Comparison of ENCODE assay signal across 11 cellular contexts in the genomic region with DNA sequence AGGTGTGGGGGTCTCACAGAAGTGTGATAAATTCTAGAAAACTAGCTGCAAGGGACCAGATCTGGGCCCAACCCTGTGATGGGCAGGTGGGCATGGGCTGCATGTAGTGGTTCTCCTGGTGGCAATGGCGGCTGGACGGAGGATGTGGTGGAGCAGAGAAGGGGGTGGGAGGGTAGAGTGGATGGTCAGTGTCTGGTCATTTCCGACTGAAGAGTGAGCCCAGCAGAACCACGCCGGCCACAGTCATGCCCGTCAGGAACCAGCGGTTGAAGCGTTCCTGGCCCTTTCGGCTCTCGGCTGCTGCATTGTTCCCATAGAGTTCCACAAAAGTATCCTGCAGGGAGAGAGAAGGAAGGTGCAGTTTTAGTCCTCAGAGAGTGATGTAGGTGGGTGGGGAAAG. TPM values are rescaled to one million over a fixed set of nuclear protein-coding genes. Genes with fewer than 3 reads are reported as not detected.
DNase-seq lines count a peak whose midpoint lies in the region; ATAC-seq, FAIRE-seq and TF ChIP-seq lines count a peak whose summit lies in the region.
"Had no signal": no experiment of that assay in that cellular context is flagged by ENCODE, and none has a peak within 500 bp of the region (broad histone marks: within the 10 kb centered on the region; RNA-seq: fewer than 3 reads in every experiment).

No MANE protein-coding gene starts in this region.

- H2AFZ ChIP-seq in OCI-LY1 (ENCODE audit: low read length) (no peak overlapping the region), PC-3 (ENCODE audit: low read length) (no peak overlapping the region)

- H3F3A ChIP-seq in OCI-LY1 (ENCODE audit: insufficient read depth, low read length) = no peaks in the 10 kb centered on the region
- H3F3A ChIP-seq in PC-3 (ENCODE audit: low read length, unreplicated experiment) = no peaks in the 10 kb centered on the region

- peak overlapping the region; percentile 81 for H3K27ac ChIP-seq in C4-2B
- peak overlapping the region; percentile 70 for H3K27ac ChIP-seq in OCI-LY1 (ENCODE audit: low read depth, low read length, poor library complexity, severe bottlenecking)
- H3K27ac ChIP-seq in pancreas = peak overlapping the region in 3 of 4 donors; percentile 18 to 77 (median 28)
- H3K27ac ChIP-seq in PC-3 (ENCODE audit: low read length) = no peak overlapping the region

- peak overlapping the region; percentile 46 for H3K27ac Mint-ChIP-seq in chondrocyte (ENCODE audit: unreplicated experiment)

- no peak overlapping the region for H3K4me3 Mint-ChIP-seq in chondrocyte (ENCODE audit: unreplicated experiment)

- H3K4me3 ChIP-seq in OCI-LY1 (ENCODE audit: low read depth, low read length, poor library complexity, severe bottlenecking) (no peak overlapping the region), pancreas (no peak overlapping the region), PC-3 (ENCODE audit: low read length) (no peak overlapping the region)
- H3K4me3 ChIP-seq: GM12878 had no signal

- H3K36me3 Mint-ChIP-seq in chondrocyte (ENCODE audit: low read depth) = peaks cover 29% of the 10 kb centered on the region

- H3K4me1 Mint-ChIP-seq in chondrocyte (ENCODE audit: low read depth) = peaks cover 48% of the 10 kb centered on the region

- H3K4me1 ChIP-seq in OCI-LY1 (ENCODE audit: insufficient read depth, low read length, severe bottlenecking) = peaks cover 46% of the 10 kb centered on the region
- peaks cover 37 to 40% (median 38%) of the 10 kb centered on the region in 3 donors for H3K4me1 ChIP-seq in pancreas
- peaks cover 38% of the 10 kb centered on the region for H3K4me1 ChIP-seq in PC-3 (ENCODE audit: insufficient read depth, low read length)

- POLR2A ChIA-PET in PC-3 (lab: Charles Lee; ENCODE audit: unreplicated experiment) = interaction anchor here (0.6 kb wide), 1 partner anchor 23 kb away, joined by 3 read pairs; no protein-coding TSS in a partner anchor

- H3K27me3 ChIP-seq in OCI-LY1 (ENCODE audit: insufficient read depth, low read length) (no peaks in the 10 kb centered on the region), pancreas (no peaks in the 10 kb centered on the region), PC-3 (ENCODE audit: low read length) (no peaks in the 10 kb centered on the region)

- FAIRE-seq in pancreas (lab: Jason Lieb, UNC) = no peak
- FAIRE-seq: GM12878, RCC 7860 had no signal

- no TSS peak for BruUV-seq in PC-3 (replicated peaks; lab: Mats Ljungman, UMichigan)

- no peaks in the 10 kb centered on the region for H3K9me3 Mint-ChIP-seq in chondrocyte (ENCODE audit: low read depth)

- DNase-seq in chondrocyte (ENCODE audit: low spot score) (no peak), pancreas (no peak), NCI-H1105 treated with DMSO at 0.1 percent for 48 hours (lab: John Stamatoyannopoulos, UW) (no peak), Kasumi-1 (lab: John Stamatoyannopoulos, UW) (no peak), PC-3 (no peak)

- H3K36me3 ChIP-seq in OCI-LY1 (ENCODE audit: insufficient read depth, low read length) = peaks cover 35% of the 10 kb centered on the region; the same call in 1 of the 2 replicates
- peaks cover 0 to 5% (median 0%) of the 10 kb centered on the region in 3 donors for H3K36me3 ChIP-seq in pancreas
- peaks cover 50% of the 10 kb centered on the region for H3K36me3 ChIP-seq in PC-3 (ENCODE audit: low read depth, low read length)

- 95 to 96% methylated on average over 10 of the region's 10 CpGs for WGBS in pancreas, 2 donors

- H3K4me2 ChIP-seq in OCI-LY1 (ENCODE audit: low read length) (no peak overlapping the region), PC-3 (ENCODE audit: low read length) (no peak overlapping the region)

- H4K20me1 ChIP-seq in OCI-LY1 (ENCODE audit: insufficient read depth, low read length) (no peaks in the 10 kb centered on the region), PC-3 (ENCODE audit: low read length) (peaks cover 12% of the 10 kb centered on the region; the same call in 1 of the 2 replicates)

- ATAC-seq in pancreas (no peak), PC-3 (no peak), HG03571 (IDR thresholded peaks at IDR 0.05; ENCODE audit: unreplicated experiment) (no peak)
- ATAC-seq: GM12878 had no signal

- no peak overlapping the region for H3K9ac ChIP-seq in OCI-LY1 (ENCODE audit: low read length)
- no peak overlapping the region for H3K9ac ChIP-seq in PC-3 (ENCODE audit: low read length)

- H3K27me3 Mint-ChIP-seq in chondrocyte (ENCODE audit: low read depth) = no peaks in the 10 kb centered on the region

- no peaks in the 10 kb centered on the region for H3K9me2 ChIP-seq in OCI-LY1 (ENCODE audit: low read depth, low read length)
- no peaks in the 10 kb centered on the region for H3K9me2 ChIP-seq in PC-3 (replicated peaks; ENCODE audit: low read length)

- TF ChIP-seq CTCF in C4-2B (conservative IDR thresholded peaks at IDR 0.05) (no peak), OCI-LY1 (IDR thresholded peaks at IDR 0.05; ENCODE audit: low read length) (no peak), chondrocyte (IDR thresholded peaks at IDR 0.05) (no peak), pancreas (IDR thresholded peaks at IDR 0.05) (no peak), PC-3 (conservative IDR thresholded peaks at IDR 0.05; ENCODE audit: low read depth, low read length) (no peak)

- H3K9me3 ChIP-seq in OCI-LY1 (ENCODE audit: low read length) = no peaks in the 10 kb centered on the region
- no peaks in the 10 kb centered on the region for H3K9me3 ChIP-seq in pancreas
- H3K9me3 ChIP-seq in PC-3 (ENCODE audit: low read length) = no peaks in the 10 kb centered on the region

- intact Hi-C loops in pancreas (cut with DNase I) (loop anchor here in 1 of 3 donors (5.0 kb wide), 1 partner anchor 57 kb away; a partner anchor contains a TSS), PC-3 (cut with micrococcal nuclease) (no loop called here)

- CTCF ChIA-PET in PC-3 (lab: Charles Lee) = no interaction called here

- H3K79me2 ChIP-seq in OCI-LY1 (ENCODE audit: insufficient read depth, low read length) (no peaks in the 10 kb centered on the region), PC-3 (ENCODE audit: low read length) (peaks cover 56% of the 10 kb centered on the region)

RNA-seq across cellular contexts. Expression of a gene that starts 28.0 kb away (rescaled TPM):
- total RNA-seq in chondrocyte = not detected in 3 replicates
- total RNA-seq in pancreas = under 1 TPM in 5 of 6 donors, not detected in 1; 0.28 to 0.94 (median 0.60) TPM
- 1 to 10 TPM; 3.7 to 7.8 TPM for polyA plus RNA-seq in pancreas
- not detected in 2 replicates for total RNA-seq in PC-3 (2014; rRNA removed)
- total RNA-seq: GM12878, osteoblast had no signal
- polyA plus RNA-seq: GM12878 had no signal

RNA-seq across cellular contexts. Expression of a gene that starts 56.9 kb away (rescaled TPM):
- 55.9 to 96.1 TPM (median 90.7 TPM) in 3 replicates for total RNA-seq in chondrocyte
- 10 to 100 TPM; 27.3 to 59.8 (median 40.0) TPM for total RNA-seq in pancreas
- polyA plus RNA-seq in pancreas = 10 to 100 TPM; 40.8 to 55.5 TPM
- total RNA-seq in PC-3 (2014; rRNA removed) = 260 and 277 TPM in 2 replicates
